ENCODE assay signal across 30 cellular contexts in the genomic region with DNA sequence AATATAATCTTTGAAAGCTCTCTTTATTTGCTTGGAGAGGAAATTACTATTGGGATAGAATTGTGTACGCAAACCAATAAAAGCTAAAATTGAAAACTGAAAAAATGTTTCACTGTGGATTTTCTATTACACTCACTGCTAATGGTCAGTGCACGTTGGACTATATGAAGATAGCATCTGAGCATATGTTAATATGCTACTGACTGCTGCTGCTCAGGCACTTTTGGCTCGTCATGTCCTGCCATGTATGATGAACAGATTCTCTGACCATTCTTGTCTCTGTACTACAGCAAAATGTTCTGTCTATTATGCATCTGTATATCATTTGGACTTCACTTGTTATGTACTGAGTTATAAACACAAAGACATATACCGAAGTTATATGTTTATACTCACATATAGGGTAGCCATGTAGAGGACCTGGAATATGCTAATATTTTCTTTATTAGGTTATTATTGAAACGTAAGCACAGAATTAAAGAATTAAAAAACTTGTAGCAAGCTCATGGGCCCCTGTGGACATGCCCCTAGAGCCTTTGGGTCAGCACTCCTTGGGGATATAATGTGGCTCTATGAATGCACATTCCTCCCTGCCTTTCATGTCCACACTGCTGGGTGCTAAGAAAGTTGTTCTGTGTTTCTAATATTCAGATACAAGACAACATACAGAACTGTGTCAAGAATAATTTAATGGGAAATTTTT.
DNase-seq lines count a peak whose midpoint lies in the region; ATAC-seq, FAIRE-seq and TF ChIP-seq lines count a peak whose summit lies in the region.
"Had no signal": no experiment of that assay in that cellular context is flagged by ENCODE, and none has a peak within 500 bp of the region (broad histone marks: within the 10 kb centered on the region; RNA-seq: fewer than 3 reads in every experiment).

No MANE protein-coding gene starts in this region.

- TF ChIP-seq CTCF in HepG2 (CRISPR knock-in tag; IDR thresholded peaks at IDR 0.05) (no peak), right lobe of liver (IDR thresholded peaks at IDR 0.05) (no peak), osteocyte (IDR thresholded peaks at IDR 0.05) (no peak)

- peaks cover 32% of the 10 kb centered on the region for H3K4me1 Mint-ChIP-seq in osteocyte (ENCODE audit: unreplicated experiment)
- H3K4me1 Mint-ChIP-seq: B cell had no signal

- H3K27me3 ChIP-seq in HepG2 (ENCODE audit: control insufficient read depth in 1 of 2, insufficient read depth in 2 of 2, low read length in 2 of 2) (no peaks in the 10 kb centered on the region), right lobe of liver (no peaks in the 10 kb centered on the region)
- H3K27me3 ChIP-seq: SJSA1 had no signal

- no peak overlapping the region for H3K4me3 Mint-ChIP-seq in osteocyte (ENCODE audit: unreplicated experiment)
- H3K4me3 Mint-ChIP-seq: B cell; CD8-positive, alpha-beta T cell had no signal

- TF ChIP-seq RAD21 in HepG2 (CRISPR knock-in tag; IDR thresholded peaks at IDR 0.05), result no peak

- POLR2A ChIA-PET in HepG2 (lab: Yijun Ruan, JAX), result no interaction called here

- no peaks in the 10 kb centered on the region for H3K79me2 ChIP-seq in HepG2 (ENCODE audit: insufficient read depth, low read length)

- no peak for TF ChIP-seq EP300 in HepG2 (IDR thresholded peaks at IDR 0.05; ENCODE audit: low read depth in 2 of 2, low read length in 2 of 2)
- no peak for TF ChIP-seq EP300 in HepG2 (CRISPR knock-in tag; IDR thresholded peaks at IDR 0.05; ENCODE audit: borderline replicate concordance)

- H3K4me2 ChIP-seq in HepG2 (ENCODE audit: low read depth, low read length), result no peak overlapping the region

- no peaks in the 10 kb centered on the region for H3K36me3 Mint-ChIP-seq in osteocyte (ENCODE audit: unreplicated experiment)
- H3K36me3 Mint-ChIP-seq: CD8-positive, alpha-beta T cell had no signal

- no peaks in the 10 kb centered on the region for H3K27me3 Mint-ChIP-seq in osteocyte (ENCODE audit: unreplicated experiment)
- H3K27me3 Mint-ChIP-seq: B cell had no signal

- no peaks in the 10 kb centered on the region for H3K9me3 ChIP-seq in HepG2 (ENCODE audit: low read length)
- no peaks in the 10 kb centered on the region for H3K9me3 ChIP-seq in right lobe of liver
- H3K9me3 ChIP-seq: SJSA1 had no signal

- H3K4me3 ChIP-seq in HepG2 (replicated peaks in 1 of 3; ENCODE audit: insufficient read depth in 1 of 3, low read depth in 2 of 3, low read length in 3 of 3), result no peak overlapping the region
- H3K4me3 ChIP-seq in right lobe of liver, result no peak overlapping the region
- H3K4me3 ChIP-seq: GM12878, SJSA1 had no signal

- no peak for TF ChIP-seq POLR2A in HepG2 (IDR thresholded peaks at IDR 0.05; ENCODE audit: insufficient read depth in 1 of 2, low read depth in 2 of 2, low read length in 2 of 2)
- no peak for TF ChIP-seq POLR2A in right lobe of liver (IDR thresholded peaks at IDR 0.05)

- no TSS peak for BruUV-seq in HepG2 (replicated peaks; lab: Mats Ljungman, UMichigan)

- CTCF ChIA-PET in HepG2 (lab: Yijun Ruan, JAX; ENCODE audit: low intra/inter-chr PET ratio, low total read pairs), result no interaction called here

- peak; percentile 5 for DNase-seq in NCI-H82 (lab: John Stamatoyannopoulos, UW)
- DNase-seq in NCI-H82 treated with DMSO at 0.1 percent for 48 hours (lab: John Stamatoyannopoulos, UW; ENCODE audit: unreplicated experiment), result no peak
- DNase-seq in HepG2 (ENCODE audit: low spot score), result no peak
- DNase-seq in right lobe of liver, result no peak
- DNase-seq in osteocyte (ENCODE audit: extremely low spot score, unreplicated experiment), result no peak
- DNase-seq: CD8-positive, alpha-beta T cell; DMS 273 treated with DMSO at 0.1 percent for 48 hours; DMS79; EL; GDM1; KBM-7; MV-4-11; NCI-H1105; NCI-H1436 treated with DMSO at 0.1 percent for 48 hours; NCI-H1930; NCI-H2107; NCI-H524; NCI-H748 treated with DMSO at 0.1 percent for 48 hours; NK-92 treated with Interleukin-12 subunit alpha and Interleukin-12 subunit beta, amount 100 ng/mL, for 24 hours; PC-3 had no signal

- FAIRE-seq in HepG2 (lab: Jason Lieb, UNC), result no peak
- FAIRE-seq: GM12878, HTR-8/SVneo had no signal

- ATAC-seq in HepG2, result peak; percentile 69
- no peak for ATAC-seq in right lobe of liver
- no peak for ATAC-seq in GM21528 (IDR thresholded peaks at IDR 0.05; ENCODE audit: low FRiP score, unreplicated experiment)
- ATAC-seq in HG03521 (IDR thresholded peaks at IDR 0.05; ENCODE audit: unreplicated experiment), result no peak
- no peak for ATAC-seq in HG03457 (IDR thresholded peaks at IDR 0.05; ENCODE audit: unreplicated experiment)
- ATAC-seq: CD8-positive, alpha-beta T cell; GM12878; HCT116 had no signal

- no peaks in the 10 kb centered on the region for H4K20me1 ChIP-seq in HepG2 (ENCODE audit: insufficient read depth, low read length)

- peak overlapping the region; percentile 36 for H3K27ac Mint-ChIP-seq in osteocyte (ENCODE audit: unreplicated experiment)
- H3K27ac Mint-ChIP-seq: B cell; CD8-positive, alpha-beta T cell had no signal

- H3K9ac ChIP-seq in HepG2 (ENCODE audit: insufficient read depth, low read depth, low read length), result no peak overlapping the region

- no peaks in the 10 kb centered on the region for H3K9me3 Mint-ChIP-seq in osteocyte (ENCODE audit: unreplicated experiment)
- H3K9me3 Mint-ChIP-seq: CD8-positive, alpha-beta T cell had no signal

- WGBS in HepG2 (ENCODE audit: low lambda C conversion rate), result 72% methylated on average over 5 of the region's 5 CpGs
- 74% methylated on average over 5 of the region's 5 CpGs for WGBS in right lobe of liver (ENCODE audit: insufficient coverage, low coverage, low lambda C conversion rate, missing lambda C conversion rate)

- intact Hi-C loops in HepG2 (cut with micrococcal nuclease; ENCODE audit: unreplicated experiment), result no loop called here
- intact Hi-C loops in right lobe of liver (cut with DNase I), result no loop called here

- in situ Hi-C loops in HepG2 (cut with HindIII; ENCODE audit: extremely low pct_ligation_motif_present, low pct_unique_long_range_greater_than_20kb), result no loop called here

- H3K36me3 ChIP-seq in HepG2 (replicated peaks in 1 of 2; ENCODE audit: control insufficient read depth in 1 of 2, insufficient read depth in 2 of 2, low read length in 2 of 2), result no peaks in the 10 kb centered on the region
- no peaks in the 10 kb centered on the region for H3K36me3 ChIP-seq in right lobe of liver
- H3K36me3 ChIP-seq: SJSA1 had no signal

- no peak overlapping the region for H3K27ac ChIP-seq in HepG2 (ENCODE audit: extremely low read length, insufficient read depth, low read length)
- no peak overlapping the region for H3K27ac ChIP-seq in right lobe of liver
- H3K27ac ChIP-seq: 22Rv1, C4-2B, SJSA1 had no signal

- peaks cover 34% of the 10 kb centered on the region for H3K4me1 ChIP-seq in HepG2 (ENCODE audit: insufficient read depth, low read length)
- no peaks in the 10 kb centered on the region for H3K4me1 ChIP-seq in right lobe of liver

- no peak overlapping the region for H2AFZ ChIP-seq in HepG2 (ENCODE audit: low read length)

TF ChIP-seq in HepG2, 621 proteins besides CTCF, POLR2A, EP300 and RAD21 (continues in another document):
- TF ChIP-seq, protein P1, sequence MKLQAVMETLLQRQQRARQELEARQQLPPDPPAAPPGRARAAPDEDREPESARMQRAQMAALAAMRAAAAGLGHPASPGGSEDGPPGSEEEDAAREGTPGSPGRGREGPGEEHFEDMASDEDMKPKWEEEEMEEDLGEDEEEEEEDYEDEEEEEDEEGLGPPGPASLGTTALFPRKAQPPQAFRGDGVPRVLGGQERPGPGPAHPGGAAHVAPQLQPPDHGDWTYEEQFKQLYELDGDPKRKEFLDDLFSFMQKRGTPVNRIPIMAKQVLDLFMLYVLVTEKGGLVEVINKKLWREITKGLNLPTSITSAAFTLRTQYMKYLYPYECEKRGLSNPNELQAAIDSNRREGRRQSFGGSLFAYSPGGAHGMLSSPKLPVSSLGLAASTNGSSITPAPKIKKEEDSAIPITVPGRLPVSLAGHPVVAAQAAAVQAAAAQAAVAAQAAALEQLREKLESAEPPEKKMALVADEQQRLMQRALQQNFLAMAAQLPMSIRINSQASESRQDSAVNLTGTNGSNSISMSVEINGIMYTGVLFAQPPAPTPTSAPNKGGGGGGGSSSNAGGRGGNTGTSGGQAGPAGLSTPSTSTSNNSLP (IDR thresholded peaks at IDR 0.05; ENCODE audit: low read depth, low read length), result no peak
- TF ChIP-seq CCDC6 (CRISPR knock-in tag; IDR thresholded peaks at IDR 0.05), result no peak
- TF ChIP-seq, protein P2, sequence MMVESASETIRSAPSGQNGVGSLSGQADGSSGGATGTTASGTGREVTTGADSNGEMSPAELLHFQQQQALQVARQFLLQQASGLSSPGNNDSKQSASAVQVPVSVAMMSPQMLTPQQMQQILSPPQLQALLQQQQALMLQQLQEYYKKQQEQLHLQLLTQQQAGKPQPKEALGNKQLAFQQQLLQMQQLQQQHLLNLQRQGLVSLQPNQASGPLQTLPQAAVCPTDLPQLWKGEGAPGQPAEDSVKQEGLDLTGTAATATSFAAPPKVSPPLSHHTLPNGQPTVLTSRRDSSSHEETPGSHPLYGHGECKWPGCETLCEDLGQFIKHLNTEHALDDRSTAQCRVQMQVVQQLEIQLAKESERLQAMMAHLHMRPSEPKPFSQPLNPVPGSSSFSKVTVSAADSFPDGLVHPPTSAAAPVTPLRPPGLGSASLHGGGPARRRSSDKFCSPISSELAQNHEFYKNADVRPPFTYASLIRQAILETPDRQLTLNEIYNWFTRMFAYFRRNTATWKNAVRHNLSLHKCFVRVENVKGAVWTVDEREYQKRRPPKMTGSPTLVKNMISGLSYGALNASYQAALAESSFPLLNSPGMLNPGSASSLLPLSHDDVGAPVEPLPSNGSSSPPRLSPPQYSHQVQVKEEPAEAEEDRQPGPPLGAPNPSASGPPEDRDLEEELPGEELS (CRISPR knock-in tag; IDR thresholded peaks at IDR 0.05), result no peak
- TF ChIP-seq, protein P3, sequence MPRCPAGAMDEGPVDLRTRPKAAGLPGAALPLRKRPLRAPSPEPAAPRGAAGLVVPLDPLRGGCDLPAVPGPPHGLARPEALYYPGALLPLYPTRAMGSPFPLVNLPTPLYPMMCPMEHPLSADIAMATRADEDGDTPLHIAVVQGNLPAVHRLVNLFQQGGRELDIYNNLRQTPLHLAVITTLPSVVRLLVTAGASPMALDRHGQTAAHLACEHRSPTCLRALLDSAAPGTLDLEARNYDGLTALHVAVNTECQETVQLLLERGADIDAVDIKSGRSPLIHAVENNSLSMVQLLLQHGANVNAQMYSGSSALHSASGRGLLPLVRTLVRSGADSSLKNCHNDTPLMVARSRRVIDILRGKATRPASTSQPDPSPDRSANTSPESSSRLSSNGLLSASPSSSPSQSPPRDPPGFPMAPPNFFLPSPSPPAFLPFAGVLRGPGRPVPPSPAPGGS (CRISPR knock-in tag; IDR thresholded peaks at IDR 0.05), result no peak
- no peak for TF ChIP-seq MEIS1 (CRISPR knock-in tag; IDR thresholded peaks at IDR 0.05; ENCODE audit: borderline replicate concordance)
- no peak for TF ChIP-seq AHR (CRISPR knock-in tag; IDR thresholded peaks at IDR 0.05)
- TF ChIP-seq CEBPG (CRISPR knock-in tag; IDR thresholded peaks at IDR 0.05), result no peak
- TF ChIP-seq RCOR2 (CRISPR knock-in tag; IDR thresholded peaks at IDR 0.05), result no peak
- no peak for TF ChIP-seq NFE2 (CRISPR knock-in tag; IDR thresholded peaks at IDR 0.05)
